ENCODE assay signal across 8 cellular contexts in genomic region chr3:172153335-172153861, GRCh38.
DNase-seq lines count a peak whose midpoint lies in the region; ATAC-seq and TF ChIP-seq lines count a peak whose summit lies in the region.

No MANE protein-coding gene starts in this region.

- no peak for TF ChIP-seq CTCF in CD8-positive, alpha-beta T cell (IDR thresholded peaks at IDR 0.05)
- TF ChIP-seq CTCF in astrocyte of the spinal cord (IDR thresholded peaks at IDR 0.05; ENCODE audit: low read depth, low read length) (no peak), gastrocnemius medialis (IDR thresholded peaks at IDR 0.05 in 4 of 5, conservative IDR thresholded peaks at IDR 0.05 in 1 of 5) (no peak)

- H3K27me3 Mint-ChIP-seq in CD8-positive, alpha-beta T cell (ENCODE audit: low read depth) = no peaks in the 10 kb centered on the region

- ATAC-seq in CD8-positive, alpha-beta T cell = peak; percentile 72
- ATAC-seq in HG02759 (IDR thresholded peaks at IDR 0.05; ENCODE audit: unreplicated experiment) (peak; percentile 77), SK-N-SH treated with all-trans-retinoic acid at 6 μM for 48 hours (peak; percentile 98), gastrocnemius medialis (peak; percentile 96), GM18517 (IDR thresholded peaks at IDR 0.05; ENCODE audit: unreplicated experiment) (no peak)

- H3K36me3 Mint-ChIP-seq in CD8-positive, alpha-beta T cell = no peaks in the 10 kb centered on the region

- H3K36me3 ChIP-seq in CD8-positive, alpha-beta T cell (ENCODE audit: insufficient read depth, low read length) = no peaks in the 10 kb centered on the region
- H3K36me3 ChIP-seq in iPS-18a (ENCODE audit: control insufficient read depth, low read depth, low read length) (no peaks in the 10 kb centered on the region), gastrocnemius medialis (no peaks in the 10 kb centered on the region)

- H3K9me3 Mint-ChIP-seq in CD8-positive, alpha-beta T cell = no peaks in the 10 kb centered on the region

- peaks cover 29% of the 10 kb centered on the region for H3K4me1 Mint-ChIP-seq in CD8-positive, alpha-beta T cell (ENCODE audit: low read depth)

- no peak overlapping the region for H3K27ac ChIP-seq in CD8-positive, alpha-beta T cell (ENCODE audit: low read depth, low read length)
- H3K27ac ChIP-seq in iPS-18a (ENCODE audit: low read length) (peak overlapping the region; percentile 48), gastrocnemius medialis (peak overlapping the region; percentile 83 to 91 (median 84))

- CTCF ChIA-PET in CD8-positive, alpha-beta T cell (lab: Charles Lee) = interaction anchor here (0.7 kb wide), 1 partner anchor 115 kb away, joined by 3 read pairs; no protein-coding TSS in a partner anchor

- no peaks in the 10 kb centered on the region for H3K27me3 ChIP-seq in CD8-positive, alpha-beta T cell (ENCODE audit: insufficient read depth, low read length)
- H3K27me3 ChIP-seq in iPS-18a (ENCODE audit: control insufficient read depth, insufficient read depth, low read length) = no peaks in the 10 kb centered on the region
- no peaks in the 10 kb centered on the region for H3K27me3 ChIP-seq in gastrocnemius medialis

- peak in 5 of 7 experiments; percentile 31 to 57 (median 36) for DNase-seq in CD8-positive, alpha-beta T cell
- peak; percentile 99 for DNase-seq in astrocyte of the spinal cord (ENCODE audit: low read depth, low spot score)
- peak; percentile 94 to 95 for DNase-seq in gastrocnemius medialis
- no peak for DNase-seq in NCI-H69 (lab: John Stamatoyannopoulos, UW)

- no peak overlapping the region for H3K4me3 ChIP-seq in CD8-positive, alpha-beta T cell (ENCODE audit: low read depth, low read length)
- H3K4me3 ChIP-seq in astrocyte of the spinal cord (ENCODE audit: low read depth, low read length) (no peak overlapping the region), iPS-18a (ENCODE audit: low read length) (no peak overlapping the region), gastrocnemius medialis (peak overlapping the region in 2 of 4 donors; percentile 6 to 7)

- no peak overlapping the region for H3K4me3 Mint-ChIP-seq in CD8-positive, alpha-beta T cell

- no peaks in the 10 kb centered on the region for H3K9me3 ChIP-seq in CD8-positive, alpha-beta T cell (ENCODE audit: low read length)
- H3K9me3 ChIP-seq in iPS-18a (ENCODE audit: control insufficient read depth, low read depth, low read length) = no peaks in the 10 kb centered on the region
- no peaks in the 10 kb centered on the region for H3K9me3 ChIP-seq in gastrocnemius medialis

- POLR2A ChIA-PET in CD8-positive, alpha-beta T cell (lab: Charles Lee) = no interaction called here

- no peak overlapping the region for H3K9ac ChIP-seq in iPS-18a (ENCODE audit: low read length)

- peaks cover 13% of the 10 kb centered on the region for H3K4me1 ChIP-seq in CD8-positive, alpha-beta T cell (ENCODE audit: insufficient read depth, low read length)
- peaks cover 73% of the 10 kb centered on the region for H3K4me1 ChIP-seq in iPS-18a (ENCODE audit: control insufficient read depth, low read depth, low read length)
- peaks cover 73 to 74% of the 10 kb centered on the region in 2 donors for H3K4me1 ChIP-seq in gastrocnemius medialis

- peak; percentile 51 to 81 for TF ChIP-seq POLR2A in gastrocnemius medialis (IDR thresholded peaks at IDR 0.05)

- intact Hi-C loops in CD8-positive, alpha-beta T cell (cut with DNase I, micrococcal nuclease) = no loop called here
- intact Hi-C loops in gastrocnemius medialis (cut with DNase I; ENCODE audit: low total_unique reads) = no loop called here

- in situ Hi-C loops in astrocyte of the spinal cord (cut with HindIII; ENCODE audit: low sequenced_read_pairs) (no loop called here), gastrocnemius medialis (cut with MboI; ENCODE audit: low sequenced_read_pairs in 4 of 4) (no loop called here)

- no peak overlapping the region for H3K27ac Mint-ChIP-seq in CD8-positive, alpha-beta T cell

TF ChIP-seq in SK-N-SH treated with all-trans-retinoic acid at 6 μM for 48 hours, 23 proteins besides CTCF, POLR2A, EP300 and RAD21 (continues in another document):
- TF ChIP-seq GLIS3 (CRISPR knock-in tag; IDR thresholded peaks at IDR 0.05) = no peak
- TF ChIP-seq CSDC2 (CRISPR knock-in tag; IDR thresholded peaks at IDR 0.05) = no peak
- no peak for TF ChIP-seq RARB (CRISPR knock-in tag; IDR thresholded peaks at IDR 0.05)
- TF ChIP-seq ARNTL (CRISPR knock-in tag; IDR thresholded peaks at IDR 0.05; ENCODE audit: borderline replicate concordance, low read depth) = no peak
- TF ChIP-seq, protein P1, sequence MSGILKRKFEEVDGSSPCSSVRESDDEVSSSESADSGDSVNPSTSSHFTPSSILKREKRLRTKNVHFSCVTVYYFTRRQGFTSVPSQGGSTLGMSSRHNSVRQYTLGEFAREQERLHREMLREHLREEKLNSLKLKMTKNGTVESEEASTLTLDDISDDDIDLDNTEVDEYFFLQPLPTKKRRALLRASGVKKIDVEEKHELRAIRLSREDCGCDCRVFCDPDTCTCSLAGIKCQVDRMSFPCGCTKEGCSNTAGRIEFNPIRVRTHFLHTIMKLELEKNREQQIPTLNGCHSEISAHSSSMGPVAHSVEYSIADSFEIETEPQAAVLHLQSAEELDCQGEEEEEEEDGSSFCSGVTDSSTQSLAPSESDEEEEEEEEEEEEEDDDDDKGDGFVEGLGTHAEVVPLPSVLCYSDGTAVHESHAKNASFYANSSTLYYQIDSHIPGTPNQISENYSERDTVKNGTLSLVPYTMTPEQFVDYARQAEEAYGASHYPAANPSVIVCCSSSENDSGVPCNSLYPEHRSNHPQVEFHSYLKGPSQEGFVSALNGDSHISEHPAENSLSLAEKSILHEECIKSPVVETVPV (CRISPR knock-in tag; IDR thresholded peaks at IDR 0.05) = no peak
- TF ChIP-seq ZFP30 (CRISPR knock-in tag; IDR thresholded peaks at IDR 0.05) = no peak
- TF ChIP-seq, protein P2, sequence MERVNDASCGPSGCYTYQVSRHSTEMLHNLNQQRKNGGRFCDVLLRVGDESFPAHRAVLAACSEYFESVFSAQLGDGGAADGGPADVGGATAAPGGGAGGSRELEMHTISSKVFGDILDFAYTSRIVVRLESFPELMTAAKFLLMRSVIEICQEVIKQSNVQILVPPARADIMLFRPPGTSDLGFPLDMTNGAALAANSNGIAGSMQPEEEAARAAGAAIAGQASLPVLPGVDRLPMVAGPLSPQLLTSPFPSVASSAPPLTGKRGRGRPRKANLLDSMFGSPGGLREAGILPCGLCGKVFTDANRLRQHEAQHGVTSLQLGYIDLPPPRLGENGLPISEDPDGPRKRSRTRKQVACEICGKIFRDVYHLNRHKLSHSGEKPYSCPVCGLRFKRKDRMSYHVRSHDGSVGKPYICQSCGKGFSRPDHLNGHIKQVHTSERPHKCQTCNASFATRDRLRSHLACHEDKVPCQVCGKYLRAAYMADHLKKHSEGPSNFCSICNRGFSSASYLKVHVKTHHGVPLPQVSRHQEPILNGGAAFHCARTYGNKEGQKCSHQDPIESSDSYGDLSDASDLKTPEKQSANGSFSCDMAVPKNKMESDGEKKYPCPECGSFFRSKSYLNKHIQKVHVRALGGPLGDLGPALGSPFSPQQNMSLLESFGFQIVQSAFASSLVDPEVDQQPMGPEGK (CRISPR knock-in tag; IDR thresholded peaks at IDR 0.05; ENCODE audit: borderline replicate concordance) = no peak
- TF ChIP-seq ZC3H10 (CRISPR knock-in tag; IDR thresholded peaks at IDR 0.05) = no peak
- no peak for TF ChIP-seq TOX (CRISPR knock-in tag; IDR thresholded peaks at IDR 0.05; ENCODE audit: borderline replicate concordance)
- no peak for TF ChIP-seq TCF4 (CRISPR knock-in tag; IDR thresholded peaks at IDR 0.05; ENCODE audit: borderline replicate concordance)
- no peak for TF ChIP-seq BACH2 (CRISPR knock-in tag; IDR thresholded peaks at IDR 0.05; ENCODE audit: borderline replicate concordance)
- no peak for TF ChIP-seq PPARA (CRISPR knock-in tag; IDR thresholded peaks at IDR 0.05; ENCODE audit: borderline replicate concordance)
- TF ChIP-seq, protein P3, sequence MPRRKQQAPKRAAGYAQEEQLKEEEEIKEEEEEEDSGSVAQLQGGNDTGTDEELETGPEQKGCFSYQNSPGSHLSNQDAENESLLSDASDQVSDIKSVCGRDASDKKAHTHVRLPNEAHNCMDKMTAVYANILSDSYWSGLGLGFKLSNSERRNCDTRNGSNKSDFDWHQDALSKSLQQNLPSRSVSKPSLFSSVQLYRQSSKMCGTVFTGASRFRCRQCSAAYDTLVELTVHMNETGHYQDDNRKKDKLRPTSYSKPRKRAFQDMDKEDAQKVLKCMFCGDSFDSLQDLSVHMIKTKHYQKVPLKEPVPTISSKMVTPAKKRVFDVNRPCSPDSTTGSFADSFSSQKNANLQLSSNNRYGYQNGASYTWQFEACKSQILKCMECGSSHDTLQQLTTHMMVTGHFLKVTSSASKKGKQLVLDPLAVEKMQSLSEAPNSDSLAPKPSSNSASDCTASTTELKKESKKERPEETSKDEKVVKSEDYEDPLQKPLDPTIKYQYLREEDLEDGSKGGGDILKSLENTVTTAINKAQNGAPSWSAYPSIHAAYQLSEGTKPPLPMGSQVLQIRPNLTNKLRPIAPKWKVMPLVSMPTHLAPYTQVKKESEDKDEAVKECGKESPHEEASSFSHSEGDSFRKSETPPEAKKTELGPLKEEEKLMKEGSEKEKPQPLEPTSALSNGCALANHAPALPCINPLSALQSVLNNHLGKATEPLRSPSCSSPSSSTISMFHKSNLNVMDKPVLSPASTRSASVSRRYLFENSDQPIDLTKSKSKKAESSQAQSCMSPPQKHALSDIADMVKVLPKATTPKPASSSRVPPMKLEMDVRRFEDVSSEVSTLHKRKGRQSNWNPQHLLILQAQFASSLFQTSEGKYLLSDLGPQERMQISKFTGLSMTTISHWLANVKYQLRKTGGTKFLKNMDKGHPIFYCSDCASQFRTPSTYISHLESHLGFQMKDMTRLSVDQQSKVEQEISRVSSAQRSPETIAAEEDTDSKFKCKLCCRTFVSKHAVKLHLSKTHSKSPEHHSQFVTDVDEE (CRISPR knock-in tag; IDR thresholded peaks at IDR 0.05) = no peak
- no peak for TF ChIP-seq ESRRG (CRISPR knock-in tag; IDR thresholded peaks at IDR 0.05)
- no peak for TF ChIP-seq ZFP3 (CRISPR knock-in tag; IDR thresholded peaks at IDR 0.05)
- TF ChIP-seq, protein P4, sequence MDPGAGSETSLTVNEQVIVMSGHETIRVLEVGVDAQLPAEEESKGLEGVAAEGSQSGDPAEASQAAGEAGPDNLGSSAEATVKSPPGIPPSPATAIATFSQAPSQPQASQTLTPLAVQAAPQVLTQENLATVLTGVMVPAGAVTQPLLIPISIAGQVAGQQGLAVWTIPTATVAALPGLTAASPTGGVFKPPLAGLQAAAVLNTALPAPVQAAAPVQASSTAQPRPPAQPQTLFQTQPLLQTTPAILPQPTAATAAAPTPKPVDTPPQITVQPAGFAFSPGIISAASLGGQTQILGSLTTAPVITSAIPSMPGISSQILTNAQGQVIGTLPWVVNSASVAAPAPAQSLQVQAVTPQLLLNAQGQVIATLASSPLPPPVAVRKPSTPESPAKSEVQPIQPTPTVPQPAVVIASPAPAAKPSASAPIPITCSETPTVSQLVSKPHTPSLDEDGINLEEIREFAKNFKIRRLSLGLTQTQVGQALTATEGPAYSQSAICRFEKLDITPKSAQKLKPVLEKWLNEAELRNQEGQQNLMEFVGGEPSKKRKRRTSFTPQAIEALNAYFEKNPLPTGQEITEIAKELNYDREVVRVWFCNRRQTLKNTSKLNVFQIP (CRISPR knock-in tag; IDR thresholded peaks at IDR 0.05; ENCODE audit: borderline replicate concordance, low read depth) = no peak
